ENCODE assay signal across 24 cellular contexts in the genomic region with DNA sequence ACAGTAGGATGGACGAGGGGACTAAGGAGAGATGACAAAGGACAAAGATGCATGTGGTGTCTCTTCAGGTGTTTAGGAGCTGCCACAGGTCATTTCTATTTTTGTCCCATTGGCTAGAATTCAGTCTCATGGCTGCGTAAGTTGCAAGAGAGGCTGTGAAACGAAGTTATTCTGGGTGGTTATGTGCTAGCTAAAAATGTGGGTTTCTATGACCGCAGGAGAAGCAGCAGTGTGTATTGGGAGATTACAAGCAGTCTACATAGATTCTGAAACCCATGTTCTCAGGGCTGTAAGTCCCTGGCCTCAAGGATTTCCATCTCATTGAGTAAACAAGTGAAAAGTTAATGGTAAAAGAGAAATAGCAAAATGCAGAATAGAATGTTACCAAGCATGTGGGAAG.
"Had no signal": no experiment of that assay in that cellular context is flagged by ENCODE, and none has a peak within 500 bp of the region (broad histone marks: within the 10 kb centered on the region; RNA-seq: fewer than 3 reads in every experiment).

No MANE protein-coding gene starts in this region.

- DNase-seq: activated CD4-positive, alpha-beta T cell treated with anti-CD3 and anti-CD28 coated beads, Interleukin-2, amount 10 ng/mL, durations not matched to agents 7 days and 5 days; activated CD4-positive, CD25-positive, alpha-beta regulatory T cell; activated CD8-positive, alpha-beta T cell treated with anti-CD3 and anti-CD28 coated beads, Interleukin-2, amount 10 ng/mL, durations not matched to agents 7 days and 5 days; activated naive CD4-positive, alpha-beta T cell treated with anti-CD3 and anti-CD28 coated beads for 36 hours; activated T-cell treated with anti-CD3 and anti-CD28 coated beads, Interleukin-2, amount 50 U/mL, for 24 hours; anterior cingulate cortex; caudate nucleus; dorsolateral prefrontal cortex; endodermal cell; foreskin keratinocyte; hypothalamus; kidney; natural killer cell; pancreas; right lobe of liver; small intestine; stimulated activated CD4-positive, alpha-beta T cell treated with anti-CD3 and anti-CD28 coated beads, Interleukin-4, amount 100 ng/mL, for 24 hours; stomach had no signal

- H3K4me1 ChIP-seq: foreskin keratinocyte, pancreas, right lobe of liver, stomach, vagina had no signal

- H3K27ac ChIP-seq: dorsolateral prefrontal cortex, epithelial cell of prostate, foreskin keratinocyte, neutrophil, pancreas, right lobe of liver, stomach, vagina had no signal

- H3K4me3 ChIP-seq: dorsolateral prefrontal cortex, lung, pancreas, right lobe of liver, stomach, vagina had no signal

- ATAC-seq: activated CD8-positive, alpha-beta T cell treated with anti-CD3 and anti-CD28 coated beads, Interleukin-2, amount 10 ng/mL, durations not matched to agents 7 days and 5 days; foreskin keratinocyte; left lobe of liver; natural killer cell; pancreas; right lobe of liver; stimulated activated effector memory CD8-positive, alpha-beta T cell treated with anti-CD3 and anti-CD28 coated beads, Interleukin-12 subunit alpha, Interleukin-12 subunit beta, amount 100 ng/mL, for 72 hours had no signal

- H3K27me3 ChIP-seq: dorsolateral prefrontal cortex, neutrophil, pancreas, right lobe of liver, stomach, vagina had no signal

- H3K36me3 ChIP-seq: neutrophil, pancreas, right lobe of liver, stomach, vagina had no signal
